In genomic region chr16:70725912-70726828, GRCh38 we compare ENCODE assay signal across 1 cellular context.
A peak's percentile ranks its signal among the peaks of the same experiment; 100 is the strongest.
TF ChIP-seq lines count a peak whose summit lies in the region.

No MANE protein-coding gene starts in this region.

TF ChIP-seq in K562, 482 proteins besides CTCF, POLR2A, EP300 and RAD21 (continued from another document):
- TF ChIP-seq GMEB1 (CRISPR knock-in tag; IDR thresholded peaks at IDR 0.05): no peak
- TF ChIP-seq NFATC3 (IDR thresholded peaks at IDR 0.05): no peak
- TF ChIP-seq CBFA2T3 (IDR thresholded peaks at IDR 0.05): peak; percentile 63
- TF ChIP-seq PBX2 (CRISPR knock-in tag; IDR thresholded peaks at IDR 0.05; ENCODE audit: low read depth): no peak
- no peak for TF ChIP-seq PBX2 (tag; conservative IDR thresholded peaks at IDR 0.05; ENCODE audit: low read depth)
- no peak for TF ChIP-seq E2F8 (IDR thresholded peaks at IDR 0.05; ENCODE audit: low read depth, partially characterized antibody)
- TF ChIP-seq ZBTB33 (CRISPR knock-in tag; IDR thresholded peaks at IDR 0.05): peak; percentile 31; the same call in 1 of the 2 replicates
- TF ChIP-seq FOXM1 (IDR thresholded peaks at IDR 0.05; ENCODE audit: low read depth): no peak
- no peak for TF ChIP-seq FOXM1 (CRISPR knock-in tag; IDR thresholded peaks at IDR 0.05; ENCODE audit: low read depth)
- TF ChIP-seq TGIF2 (CRISPR knock-in tag; IDR thresholded peaks at IDR 0.05): no peak
- no peak for TF ChIP-seq MAX (CRISPR knock-in tag; IDR thresholded peaks at IDR 0.05)
- no peak for TF ChIP-seq FOXA3 (CRISPR knock-in tag; conservative IDR thresholded peaks at IDR 0.05 in 1 of 2, IDR thresholded peaks at IDR 0.05 in 1 of 2)
- no peak for TF ChIP-seq MYBL2 (IDR thresholded peaks at IDR 0.05; ENCODE audit: low read depth)
- TF ChIP-seq MYBL2 (CRISPR knock-in tag; IDR thresholded peaks at IDR 0.05; ENCODE audit: borderline replicate concordance): no peak
